In the genomic region with DNA sequence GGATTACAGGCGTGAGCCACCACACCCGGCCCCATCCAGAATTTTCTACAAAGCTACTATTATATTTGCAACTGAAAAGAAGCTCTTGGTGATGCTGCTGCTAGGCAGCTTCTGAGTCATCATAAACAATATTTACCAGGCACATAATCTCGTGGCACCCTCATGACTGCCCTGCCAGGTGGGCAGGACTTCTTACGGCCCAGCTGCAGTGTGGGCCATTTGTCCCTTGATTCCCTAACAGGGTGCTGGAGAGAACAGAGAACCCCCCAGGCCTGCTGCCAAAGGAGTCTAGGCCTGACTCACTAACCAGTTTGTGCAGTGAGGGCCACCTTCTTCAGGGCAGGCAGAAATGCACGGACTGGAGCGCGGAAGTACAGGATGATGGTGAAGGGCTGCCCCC, we compare ENCODE assay signal across 27 cellular contexts. TPM values are rescaled to one million over a fixed set of nuclear protein-coding genes. Genes with fewer than 3 reads are reported as not detected.
DNase-seq lines count a peak whose midpoint lies in the region; ATAC-seq and TF ChIP-seq lines count a peak whose summit lies in the region.
"Had no signal": no experiment of that assay in that cellular context is flagged by ENCODE, and none has a peak within 500 bp of the region (broad histone marks: within the 10 kb centered on the region; RNA-seq: fewer than 3 reads in every experiment).

No MANE protein-coding gene starts in this region.

- no peak for TF ChIP-seq CTCF in HFF-Myc (IDR thresholded peaks at IDR 0.05; ENCODE audit: low read depth, low read length, missing control alignments)

- no peaks in the 10 kb centered on the region for H3K27me3 ChIP-seq in naive thymus-derived CD4-positive, alpha-beta T cell (ENCODE audit: control insufficient read depth in 2 of 2, insufficient read depth in 2 of 2, low read length in 2 of 2)

- no peak overlapping the region for H3K27ac ChIP-seq in naive thymus-derived CD4-positive, alpha-beta T cell (ENCODE audit: low read depth, low read length)
- H3K27ac ChIP-seq: skin epidermis, tibial artery had no signal

- H3K4me1 ChIP-seq in naive thymus-derived CD4-positive, alpha-beta T cell (ENCODE audit: control insufficient read depth in 2 of 2, insufficient read depth in 2 of 2, low read length in 2 of 2), result no peaks in the 10 kb centered on the region
- H3K4me1 ChIP-seq: tibial artery had no signal

- H3K4me3 ChIP-seq in HFF-Myc (replicated peaks; ENCODE audit: low read depth, low read length), result no peak overlapping the region
- H3K4me3 ChIP-seq in naive thymus-derived CD4-positive, alpha-beta T cell (ENCODE audit: low read length), result no peak overlapping the region
- H3K4me3 ChIP-seq: GM12878, skin epidermis, tibial artery had no signal

- CTCF ChIA-PET in naive thymus-derived CD4-positive, alpha-beta T cell (lab: Charles Lee), result interaction anchor here (0.7 kb wide), 1 partner anchor 9 kb away, joined by 4 read pairs; no protein-coding TSS in a partner anchor

- H3K36me3 Mint-ChIP-seq in naive thymus-derived CD4-positive, alpha-beta T cell, result no peaks in the 10 kb centered on the region
- H3K36me3 Mint-ChIP-seq: activated naive CD8-positive, alpha-beta T cell treated with anti-CD3 and anti-CD28 coated beads for 36 hours; natural killer cell treated with Interleukin-12 subunit alpha and Interleukin-12 subunit beta and Interleukin-15 and Interleukin-18, amount 100 ng/mL, for 72 hours had no signal

- no peak for ATAC-seq in naive thymus-derived CD4-positive, alpha-beta T cell
- ATAC-seq in HG02852 (IDR thresholded peaks at IDR 0.05; ENCODE audit: unreplicated experiment), result no peak
- ATAC-seq: activated T-helper 17 cell treated with anti-CD3 and anti-CD28 coated beads, Interleukin-2, amount 50 U/mL, for 72 hours; GM12878; natural killer cell treated with Interleukin-12 subunit alpha and Interleukin-12 subunit beta and Interleukin-15 and Interleukin-18, amount 100 ng/mL, for 72 hours; Right ventricle myocardium inferior had no signal

- no peaks in the 10 kb centered on the region for H3K36me3 ChIP-seq in naive thymus-derived CD4-positive, alpha-beta T cell (ENCODE audit: control insufficient read depth in 2 of 3, insufficient read depth in 3 of 3, low read length in 3 of 3)
- H3K36me3 ChIP-seq: tibial artery had no signal

- POLR2A ChIA-PET in naive thymus-derived CD4-positive, alpha-beta T cell (lab: Charles Lee), result no interaction called here

- peaks cover 0 to 1% (median 0%) of the 10 kb centered on the region in 11 donors for H3K9me3 Mint-ChIP-seq in naive thymus-derived CD4-positive, alpha-beta T cell
- H3K9me3 Mint-ChIP-seq: activated CD4-positive, alpha-beta T cell treated with anti-CD3 and anti-CD28 coated beads, Interleukin-2, amount 10 ng/mL, durations not matched to agents 24 days and 14 days; activated naive CD8-positive, alpha-beta T cell treated with anti-CD3 and anti-CD28 coated beads for 36 hours; activated T-helper 17 cell treated with anti-CD3 and anti-CD28 coated beads, Interleukin-2, amount 50 U/mL, for 72 hours; CD4-positive, alpha-beta T cell; natural killer cell treated with Interleukin-12 subunit alpha and Interleukin-12 subunit beta and Interleukin-15 and Interleukin-18, amount 100 ng/mL, for 72 hours had no signal

- H3K4me3 Mint-ChIP-seq in naive thymus-derived CD4-positive, alpha-beta T cell, result no peak overlapping the region
- H3K4me3 Mint-ChIP-seq: activated CD4-positive, alpha-beta T cell treated with anti-CD3 and anti-CD28 coated beads, Interleukin-2, amount 10 ng/mL, durations not matched to agents 24 days and 14 days; activated naive CD8-positive, alpha-beta T cell treated with anti-CD3 and anti-CD28 coated beads for 36 hours; activated T-helper 17 cell treated with anti-CD3 and anti-CD28 coated beads, Interleukin-2, amount 50 U/mL, for 72 hours; CD4-positive, alpha-beta T cell; natural killer cell treated with Interleukin-12 subunit alpha and Interleukin-12 subunit beta and Interleukin-15 and Interleukin-18, amount 100 ng/mL, for 72 hours had no signal

- no peaks in the 10 kb centered on the region for H3K9me3 ChIP-seq in naive thymus-derived CD4-positive, alpha-beta T cell (ENCODE audit: control insufficient read depth in 2 of 3, low read length in 3 of 3)
- H3K9me3 ChIP-seq: tibial artery had no signal

- DNase-seq in AG08395 (ENCODE audit: low spot score), result peak; percentile 27
- DNase-seq in HFF-Myc (ENCODE audit: extremely low read depth, low read depth), result peak; percentile 14
- DNase-seq in SK-MEL-5 (ENCODE audit: low read depth, low spot score), result peak; percentile 24
- peak; percentile 40 for DNase-seq in foreskin melanocyte
- no peak for DNase-seq in naive thymus-derived CD4-positive, alpha-beta T cell
- DNase-seq in SIG-M5 treated with dmso at 0.1 percent for 504 hours (lab: John Stamatoyannopoulos, UW; ENCODE audit: unreplicated experiment), result no peak
- DNase-seq in NCI-H1092 (lab: John Stamatoyannopoulos, UW), result no peak
- DNase-seq: activated CD4-positive, alpha-beta T cell treated with anti-CD3 and anti-CD28 coated beads, Interleukin-2, amount 10 ng/mL, durations not matched to agents 24 days and 14 days; activated naive CD8-positive, alpha-beta T cell treated with anti-CD3 and anti-CD28 coated beads for 36 hours; CD4-positive, alpha-beta T cell; kidney glomerular epithelial cell; mesendoderm; NCI-H510A; stimulated activated CD4-positive, alpha-beta T cell treated with anti-CD3 and anti-CD28 coated beads, Interleukin-2, amount 100 ng/mL, for 24 hours; stimulated activated naive CD4-positive, alpha-beta T cell; T-helper 1 cell had no signal

- peaks cover 0 to 11% (median 8%) of the 10 kb centered on the region in 5 donors for H3K27me3 Mint-ChIP-seq in naive thymus-derived CD4-positive, alpha-beta T cell

- H3K27ac Mint-ChIP-seq in naive thymus-derived CD4-positive, alpha-beta T cell, result no peak overlapping the region
- H3K27ac Mint-ChIP-seq: activated CD4-positive, alpha-beta T cell treated with anti-CD3 and anti-CD28 coated beads, Interleukin-2, amount 10 ng/mL, durations not matched to agents 24 days and 14 days; activated naive CD8-positive, alpha-beta T cell treated with anti-CD3 and anti-CD28 coated beads for 36 hours; activated T-helper 17 cell treated with anti-CD3 and anti-CD28 coated beads, Interleukin-2, amount 50 U/mL, for 72 hours; CD4-positive, alpha-beta T cell; natural killer cell treated with Interleukin-12 subunit alpha and Interleukin-12 subunit beta and Interleukin-15 and Interleukin-18, amount 100 ng/mL, for 72 hours had no signal

- in situ Hi-C loops in SK-MEL-5 (cut with HindIII; ENCODE audit: low pct_unique_long_range_greater_than_20kb, low sequenced_read_pairs), result no loop called here

- intact Hi-C loops in naive thymus-derived CD4-positive, alpha-beta T cell (cut with micrococcal nuclease), result no loop called here

- peaks cover 0 to 5% (median 0%) of the 10 kb centered on the region in 7 donors for H3K4me1 Mint-ChIP-seq in naive thymus-derived CD4-positive, alpha-beta T cell
- H3K4me1 Mint-ChIP-seq: activated CD4-positive, alpha-beta T cell treated with anti-CD3 and anti-CD28 coated beads, Interleukin-2, amount 10 ng/mL, durations not matched to agents 24 days and 14 days; activated naive CD8-positive, alpha-beta T cell treated with anti-CD3 and anti-CD28 coated beads for 36 hours; activated T-helper 17 cell treated with anti-CD3 and anti-CD28 coated beads, Interleukin-2, amount 50 U/mL, for 72 hours had no signal

RNA-seq across cellular contexts. Expression of a gene that starts 4.9 kb away (rescaled TPM):
- not detected in 2 replicates for total RNA-seq in SK-MEL-5 (2014; rRNA removed; shearing (Covaris generic))
- not detected in 2 replicates for polyA plus RNA-seq in SK-MEL-5 (2015; cell fraction: cytosol; rRNA removed)
- polyA plus RNA-seq in SK-MEL-5 (2015; cell fraction: nucleus; rRNA removed), result not detected in 2 replicates
- not detected for total RNA-seq in naive thymus-derived CD4-positive, alpha-beta T cell
- not detected for polyA plus RNA-seq in naive thymus-derived CD4-positive, alpha-beta T cell
- total RNA-seq: activated CD4-positive, alpha-beta T cell treated with anti-CD3 and anti-CD28 coated beads, Interleukin-2, amount 10 ng/mL, durations not matched to agents 24 days and 14 days; activated naive CD8-positive, alpha-beta T cell treated with anti-CD3 and anti-CD28 coated beads for 36 hours; activated T-helper 17 cell treated with anti-CD3 and anti-CD28 coated beads, Interleukin-2, amount 50 U/mL, for 72 hours; CD4-positive, alpha-beta T cell; dermis microvascular lymphatic vessel endothelial cell; endothelial cell of umbilical vein; GM12878; natural killer cell treated with Interleukin-12 subunit alpha and Interleukin-12 subunit beta and Interleukin-15 and Interleukin-18, amount 100 ng/mL, for 72 hours had no signal
- polyA plus RNA-seq: AG04450, endothelial cell of umbilical vein, GM12878 had no signal

RNA-seq across cellular contexts. Expression of a gene that starts 30.8 kb away (rescaled TPM):
- total RNA-seq in SK-MEL-5 (2014; rRNA removed; shearing (Covaris generic)), result 63.2 and 64.0 TPM in 2 replicates
- 46.7 and 55.1 TPM in 2 replicates for polyA plus RNA-seq in SK-MEL-5 (2015; cell fraction: cytosol; rRNA removed)
- polyA plus RNA-seq in SK-MEL-5 (2015; cell fraction: nucleus; rRNA removed), result 38.7 and 51.9 TPM in 2 replicates
- total RNA-seq in naive thymus-derived CD4-positive, alpha-beta T cell, result 100 to 1,000 TPM in 3 of 5 experiments, 10 to 100 TPM in 2; 72.3 to 110 (median 100) TPM
- polyA plus RNA-seq in naive thymus-derived CD4-positive, alpha-beta T cell, result 100 to 1,000 TPM; 154 to 163 TPM

RNA-seq across cellular contexts. Expression of a gene that starts 50.8 kb away (rescaled TPM):
- total RNA-seq in SK-MEL-5 (2014; rRNA removed; shearing (Covaris generic)), result 0.13 and 0.21 TPM in 2 replicates
- polyA plus RNA-seq in SK-MEL-5 (2015; cell fraction: cytosol; rRNA removed), result 0.30 and 0.44 TPM in 2 replicates
- polyA plus RNA-seq in SK-MEL-5 (2015; cell fraction: nucleus; rRNA removed), result 0.80 and 1.1 TPM in 2 replicates
- under 1 TPM in 1 of 5 experiments, not detected in 4; 0.27 TPM for total RNA-seq in naive thymus-derived CD4-positive, alpha-beta T cell
- polyA plus RNA-seq in naive thymus-derived CD4-positive, alpha-beta T cell, result not detected
- total RNA-seq: activated CD4-positive, alpha-beta T cell treated with anti-CD3 and anti-CD28 coated beads, Interleukin-2, amount 10 ng/mL, durations not matched to agents 24 days and 14 days; CD4-positive, alpha-beta T cell; dermis microvascular lymphatic vessel endothelial cell; endothelial cell of umbilical vein; frontal cortex; Right ventricle myocardium inferior had no signal
- polyA plus RNA-seq: AG04450, endothelial cell of umbilical vein had no signal

Comparison
In these comparisons a context has a peak if more than half of its experiments do, and no peak if none do; other contexts are left out.
1. DNase-seq: peak in AG08395 (single experiment), HFF-Myc (single experiment), SK-MEL-5 (single experiment) and foreskin melanocyte (single experiment); none in naive thymus-derived CD4-positive, alpha-beta T cell (0 of 9), SIG-M5 treated with dmso at 0.1 percent for 504 hours (single experiment) and NCI-H1092 (single experiment).